ENCODE assay signal across 15 cellular contexts in the genomic region with DNA sequence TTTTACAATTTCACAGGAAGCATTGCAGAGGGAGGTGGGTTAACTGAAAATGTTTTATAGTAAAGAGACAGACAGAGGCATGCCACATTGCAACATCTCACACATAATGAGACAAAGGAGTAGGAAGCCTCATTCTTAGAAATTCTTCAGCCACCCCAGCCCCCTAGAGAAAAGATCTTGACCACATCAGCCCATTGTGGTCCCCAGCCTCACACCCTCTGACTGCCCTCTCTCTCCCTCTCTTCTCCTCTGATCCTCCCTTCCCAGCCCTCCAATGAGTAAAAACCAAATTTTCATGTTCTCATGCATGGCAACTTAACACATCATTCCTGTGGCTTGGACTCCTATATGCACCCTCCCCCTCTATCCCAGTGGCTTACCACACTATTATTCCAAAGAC.
DNase-seq lines count a peak whose midpoint lies in the region; ATAC-seq lines count a peak whose summit lies in the region.
"Had no signal": no experiment of that assay in that cellular context is flagged by ENCODE, and none has a peak within 500 bp of the region (broad histone marks: within the 10 kb centered on the region; RNA-seq: fewer than 3 reads in every experiment).

No MANE protein-coding gene starts in this region.

- ATAC-seq in sciatic nerve = peak; percentile 80
- no peak for ATAC-seq in HG03342 (IDR thresholded peaks at IDR 0.05; ENCODE audit: unreplicated experiment)
- ATAC-seq: SK-N-SH treated with all-trans-retinoic acid at 6 μM for 48 hours had no signal

- peak; percentile 28 for DNase-seq in NK-92 treated with Interleukin-12 subunit alpha and Interleukin-12 subunit beta, amount 100 ng/mL, for 24 hours (lab: John Stamatoyannopoulos, UW)
- DNase-seq in NK-92 (lab: John Stamatoyannopoulos, UW; ENCODE audit: unreplicated experiment) (no peak), MV-4-11 (lab: John Stamatoyannopoulos, UW) (peak; percentile 94), dedifferentiated amniotic fluid mesenchymal stem cell (ENCODE audit: extremely low spot score) (peak; percentile 29), sciatic nerve (ENCODE audit: low spot score) (no peak), C1 segment of cervical spinal cord (lab: John Stamatoyannopoulos, UW) (no peak), activated gamma-delta T cell treated with Interleukin-2 at 50 U/mL for 16 hours (no peak)
- DNase-seq: activated CD4-positive, CD25-positive, alpha-beta regulatory T cell treated with anti-CD3 and anti-CD28 coated beads, Interleukin-2, amount 50 U/mL, for 72 hours; activated T-cell treated with anti-CD3 and anti-CD28 coated beads, Interleukin-2, amount 50 U/mL, for 48 hours; effector memory CD4-positive, alpha-beta T cell; left ventricle myocardium inferior; MM.1S; occipital lobe had no signal

- intact Hi-C loops in sciatic nerve (cut with DNase I) = no loop called here

Comparison
In these comparisons a context has a peak if more than half of its experiments do, and no peak if none do; other contexts are left out.
1. DNase-seq: peak in NK-92 treated with Interleukin-12 subunit alpha and Interleukin-12 subunit beta, amount 100 ng/mL, for 24 hours (single experiment), MV-4-11 (single experiment) and dedifferentiated amniotic fluid mesenchymal stem cell (single experiment); none in NK-92 (single experiment), sciatic nerve (single experiment), C1 segment of cervical spinal cord (0 of 14) and activated gamma-delta T cell treated with Interleukin-2 at 50 U/mL for 16 hours (single experiment).